Comparison of ENCODE assay signal across 15 cellular contexts in genomic region chr18:3171631-3172030, GRCh38.
"Had no signal": no experiment of that assay in that cellular context is flagged by ENCODE, and none has a peak within 500 bp of the region (broad histone marks: within the 10 kb centered on the region; RNA-seq: fewer than 3 reads in every experiment).

No MANE protein-coding gene starts in this region.

- H3K4me3 ChIP-seq: ascending aorta, esophagus muscularis mucosa, left ventricle myocardium inferior, right atrium auricular region, skin epidermis, tibial nerve, vagina had no signal

- H3K36me3 ChIP-seq: tibial nerve, vagina had no signal

- H3K36me3 Mint-ChIP-seq: WTC11 had no signal

- H3K27ac Mint-ChIP-seq: activated CD8-positive, alpha-beta T cell treated with anti-CD3 and anti-CD28 coated beads, Interleukin-2, amount 10 ng/mL, durations not matched to agents 7 days and 5 days; WTC11 had no signal

- H3K4me1 Mint-ChIP-seq: WTC11 had no signal

- H3K4me3 Mint-ChIP-seq: activated CD8-positive, alpha-beta T cell treated with anti-CD3 and anti-CD28 coated beads, Interleukin-2, amount 10 ng/mL, durations not matched to agents 7 days and 5 days; WTC11 had no signal

- H3K27ac ChIP-seq: ascending aorta, left ventricle myocardium inferior, right atrium auricular region, skin epidermis, tibial nerve, vagina had no signal

- H3K27me3 ChIP-seq: ascending aorta, esophagus muscularis mucosa, tibial nerve, vagina had no signal

- ATAC-seq: activated CD8-positive, alpha-beta T cell treated with anti-CD3 and anti-CD28 coated beads, Interleukin-2, amount 10 ng/mL, durations not matched to agents 7 days and 5 days; WTC11 had no signal

- H3K4me1 ChIP-seq: ascending aorta, right atrium auricular region, vagina had no signal

- DNase-seq: activated CD4-positive, alpha-beta T cell treated with anti-CD3 and anti-CD28 coated beads for 48 hours; activated CD8-positive, alpha-beta memory T cell treated with anti-CD3 and anti-CD28 coated beads, Interleukin-2, amount 50 U/mL, for 48 hours; activated CD8-positive, alpha-beta T cell treated with anti-CD3 and anti-CD28 coated beads, Interleukin-2, amount 10 ng/mL, durations not matched to agents 7 days and 5 days; activated naive CD4-positive, alpha-beta T cell; foreskin melanocyte; islet precursor cell; left ventricle myocardium inferior; mesendoderm had no signal

- H3K9me3 ChIP-seq: ascending aorta, esophagus muscularis mucosa, left ventricle myocardium inferior, right atrium auricular region, tibial nerve, vagina had no signal

- H3K9me3 Mint-ChIP-seq: WTC11 had no signal
